ENCODE assay signal across 27 cellular contexts in the genomic region with DNA sequence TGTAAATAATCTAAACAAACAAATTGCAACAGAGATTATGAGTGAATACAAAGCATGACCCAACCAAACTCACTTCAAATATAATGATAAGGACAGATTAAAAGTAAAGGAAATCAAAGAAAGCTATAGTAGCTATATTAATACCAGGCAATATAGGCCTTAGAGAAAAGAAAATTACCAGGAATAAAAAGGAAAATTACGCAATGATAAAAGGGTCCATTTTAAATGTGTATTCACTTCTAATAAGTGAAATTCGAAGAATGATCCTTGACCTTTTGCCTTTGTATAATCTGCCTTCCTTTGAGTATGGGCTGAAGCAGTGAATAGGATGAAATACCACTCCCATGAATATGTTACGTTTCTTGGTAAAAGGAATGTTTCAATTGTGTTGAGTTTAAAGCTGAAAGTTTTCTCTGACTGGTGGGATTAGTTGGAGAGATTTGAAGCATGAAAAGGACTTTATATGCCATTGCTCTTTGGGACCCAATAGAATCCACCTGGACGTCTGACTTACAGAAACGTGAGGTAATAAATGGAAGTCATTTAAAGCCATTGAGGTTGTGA.
"Had no signal": no experiment of that assay in that cellular context is flagged by ENCODE, and none has a peak within 500 bp of the region (broad histone marks: within the 10 kb centered on the region; RNA-seq: fewer than 3 reads in every experiment).

No MANE protein-coding gene starts in this region.

- H3K27ac ChIP-seq: coronary artery, epithelial cell of prostate, gastrocnemius medialis, heart left ventricle, hepatocyte, left lung, ovary, psoas muscle, skin epidermis, spleen, testis, tibial artery had no signal

- H3K27me3 ChIP-seq: gastrocnemius medialis, heart left ventricle, hepatocyte, left lung, ovary, spleen, testis, tibial artery had no signal

- ATAC-seq: esophagus mucosa; gastrocnemius medialis; heart left ventricle; left cardiac atrium; left lung; naive thymus-derived CD4-positive, alpha-beta T cell; psoas muscle; right cardiac atrium; stimulated activated memory B cell treated with anti-CD40 and anti-IgM and Interleukin-4, amounts not matched to agents 10 μg/mL and 1 μg/mL and 100 μg/mL, for 72 hours; stimulated activated naive CD8-positive, alpha-beta T cell treated with anti-CD3 and anti-CD28 coated beads, Interleukin-15, Interleukin-2, amounts not matched to agents 100 U/mL and 50 U/mL, for 24 hours had no signal

- DNase-seq: dermis blood vessel endothelial cell; effector memory CD4-positive, alpha-beta T cell; foreskin fibroblast; gastrocnemius medialis; heart left ventricle; left cardiac atrium; left lung; mesendoderm; midbrain; naive thymus-derived CD4-positive, alpha-beta T cell; occipital lobe; ovary; posterior cingulate gyrus; psoas muscle; right cardiac atrium; spleen; stimulated activated CD4-positive, alpha-beta T cell treated with anti-CD3 and anti-CD28 coated beads, Interleukin-4, amount 100 ng/mL, for 4 hours; stimulated activated naive CD8-positive, alpha-beta T cell treated with anti-CD3 and anti-CD28 coated beads, Interleukin-15, Interleukin-2, amounts not matched to agents 100 U/mL and 50 U/mL, for 24 hours; substantia nigra; testis; tibial artery had no signal

- H3K4me1 ChIP-seq: gastrocnemius medialis, left lung, psoas muscle, spleen, testis, tibial artery had no signal

- H3K36me3 ChIP-seq: gastrocnemius medialis, heart left ventricle, left lung, ovary, spleen, tibial artery had no signal

- H3K4me3 ChIP-seq: coronary artery, gastrocnemius medialis, heart left ventricle, hepatocyte, left lung, ovary, psoas muscle, skin epidermis, spleen, testis, tibial artery had no signal

- H3K4me2 ChIP-seq: hepatocyte had no signal

- H2AFZ ChIP-seq: hepatocyte had no signal

- H3K9me3 ChIP-seq: gastrocnemius medialis, heart left ventricle, left lung, ovary, psoas muscle, testis, tibial artery had no signal

- H3K79me2 ChIP-seq: hepatocyte had no signal
